ENCODE assay signal across 19 cellular contexts in genomic region chr1:116333171-116334014, GRCh38.
"Had no signal": no experiment of that assay in that cellular context is flagged by ENCODE, and none has a peak within 500 bp of the region (broad histone marks: within the 10 kb centered on the region; RNA-seq: fewer than 3 reads in every experiment).

No MANE protein-coding gene starts in this region.

- H3K4me3 ChIP-seq: body of pancreas, gastrocnemius medialis, heart right ventricle, smooth muscle cell, upper lobe of right lung had no signal

- ATAC-seq: activated CD4-positive, alpha-beta T cell treated with anti-CD3 and anti-CD28 coated beads for 36 hours; activated T-cell treated with anti-CD3 and anti-CD28 coated beads, Interleukin-2, amount 50 U/mL, for 72 hours; effector memory CD8-positive, alpha-beta T cell; gastrocnemius medialis; naive thymus-derived CD4-positive, alpha-beta T cell had no signal

- H3K36me3 ChIP-seq: gastrocnemius medialis, heart right ventricle, upper lobe of right lung had no signal

- DNase-seq: activated CD4-positive, alpha-beta memory T cell treated with anti-CD3 and anti-CD28 coated beads for 36 hours; activated CD4-positive, alpha-beta T cell treated with anti-CD3 and anti-CD28 coated beads for 36 hours; activated naive CD8-positive, alpha-beta T cell treated with anti-CD3 and anti-CD28 coated beads for 36 hours; activated T-cell treated with anti-CD3 and anti-CD28 coated beads, Interleukin-2, amount 50 U/mL, for 72 hours; amygdala; cerebellar nuclear complex; effector memory CD8-positive, alpha-beta T cell; gastrocnemius medialis; naive thymus-derived CD4-positive, alpha-beta T cell; nucleus accumbens; stimulated activated CD4-positive, alpha-beta T cell treated with anti-CD3 and anti-CD28 coated beads, Interleukin-4, amount 100 ng/mL, for 4 hours; stimulated activated CD8-positive, alpha-beta memory T cell treated with anti-CD3 and anti-CD28 coated beads, Interleukin-4, amount 100 ng/mL, for 48 hours; stimulated activated naive CD4-positive, alpha-beta T cell treated with Interleukin-2 at 50 U/mL for 16 hours; substantia nigra; T-helper 2 cell had no signal

- H3K27me3 ChIP-seq: body of pancreas, gastrocnemius medialis, heart right ventricle, upper lobe of right lung had no signal

- H3K4me2 ChIP-seq: smooth muscle cell had no signal

- H3K9me3 ChIP-seq: body of pancreas, gastrocnemius medialis, heart right ventricle, upper lobe of right lung had no signal

- H3K27ac ChIP-seq: gastrocnemius medialis, heart right ventricle, upper lobe of right lung had no signal
